ENCODE assay signal across 20 cellular contexts in the genomic region with DNA sequence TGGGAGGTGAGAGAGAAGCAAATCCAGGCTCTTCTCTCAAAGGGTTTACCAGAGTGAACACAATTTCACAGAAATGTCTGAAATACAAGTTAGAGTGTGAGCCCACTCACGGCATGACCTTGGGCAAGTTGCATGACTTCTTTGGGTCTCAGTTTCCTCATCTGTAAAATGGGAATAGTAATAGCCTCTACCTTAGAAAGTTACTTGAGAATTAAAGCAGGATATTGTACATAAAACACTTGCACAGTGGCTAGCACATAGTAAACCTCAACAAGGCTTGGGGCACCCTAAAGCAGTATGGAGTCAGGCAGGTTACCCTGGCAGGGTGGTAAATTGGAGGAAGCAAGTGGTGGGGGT. TPM values are rescaled to one million over a fixed set of nuclear protein-coding genes. Genes with fewer than 3 reads are reported as not detected.
"Had no signal": no experiment of that assay in that cellular context is flagged by ENCODE, and none has a peak within 500 bp of the region (broad histone marks: within the 10 kb centered on the region; RNA-seq: fewer than 3 reads in every experiment).

No MANE protein-coding gene starts in this region.

- H3K27ac ChIP-seq: adrenal gland, ascending aorta, brain microvascular endothelial cell, lower lobe of right lung, tibial artery had no signal

- FAIRE-seq: colon had no signal

- H3K27me3 ChIP-seq: adrenal gland, ascending aorta, brain microvascular endothelial cell had no signal

- H3K4me1 ChIP-seq: adrenal gland, ascending aorta had no signal

- H3K4me3 ChIP-seq: adrenal gland, ascending aorta, heart right ventricle, lower lobe of right lung, skin epidermis, tibial artery had no signal

- H3K36me3 ChIP-seq: adrenal gland, ascending aorta, brain microvascular endothelial cell, heart right ventricle, lower lobe of right lung, tibial artery had no signal

- H3K9me3 ChIP-seq: adrenal gland, ascending aorta, heart right ventricle, lower lobe of right lung, tibial artery had no signal

RNA-seq across cellular contexts. Expression of a gene that starts 13.2 kb away (rescaled TPM):
- total RNA-seq: activated CD4-positive, alpha-beta T cell treated with anti-CD3 and anti-CD28 coated beads for 36 hours; activated T-helper 2 cell treated with anti-CD3 and anti-CD28 coated beads, Interferon-gamma antibody, Interleukin-2, Interleukin-4, amounts not matched to agents 10 μg/mL and 5 μg/mL and 100 μg/mL, durations not matched to agents 14 hours and 24 hours and 36 hours; adrenal gland; ascending aorta; dermis microvascular lymphatic vessel endothelial cell; fibroblast of villous mesenchyme; heart right ventricle; kidney; left lobe of liver; lower lobe of right lung; mesenteric fat pad; mucosa of gallbladder; occipital lobe; ureter; WTC11 had no signal
- polyA plus RNA-seq: adrenal gland, heart right ventricle, neural cell had no signal
